In genomic region chr17:30345089-30345433, GRCh38 we compare ENCODE assay signal across 14 cellular contexts. TPM values are rescaled to one million over a fixed set of nuclear protein-coding genes. Genes with fewer than 3 reads are reported as not detected.
DNase-seq lines count a peak whose midpoint lies in the region; ATAC-seq and TF ChIP-seq lines count a peak whose summit lies in the region.
"Had no signal": no experiment of that assay in that cellular context is flagged by ENCODE, and none has a peak within 500 bp of the region (broad histone marks: within the 10 kb centered on the region; RNA-seq: fewer than 3 reads in every experiment).

No MANE protein-coding gene starts in this region.

- intact Hi-C loops in left colon (cut with DNase I, micrococcal nuclease): no loop called here

- no peaks in the 10 kb centered on the region for H3K9me3 ChIP-seq in GM23248 (ENCODE audit: low read depth)
- no peaks in the 10 kb centered on the region for H3K9me3 ChIP-seq in skeletal muscle satellite cell (replicated peaks; ENCODE audit: low read length)

- WGBS in GM23248 (ENCODE audit: low coverage in 1 of 2, low lambda C conversion rate in 2 of 2, missing lambda C conversion rate in 2 of 2), 2 experiments: 96 to 100% methylated on average over 2 of the region's 2 CpGs

- no peak overlapping the region for H2AFZ ChIP-seq in GM23248

- in situ Hi-C loops in GM23248 (cut with MboI): no loop called here

- H3K79me2 ChIP-seq in GM23248 (ENCODE audit: insufficient read depth): no peaks in the 10 kb centered on the region

- H3K27ac ChIP-seq in GM23248 (no peak overlapping the region), VCaP (peak overlapping the region; percentile 98)

- H3F3A ChIP-seq in GM23248 (ENCODE audit: insufficient read depth): 0 out of 2 replicates have a peak, but pooled peaks cover 8% of the 10 kb centered on the region

- no peak for TF ChIP-seq CTCF in VCaP (conservative IDR thresholded peaks at IDR 0.05)

- no peaks in the 10 kb centered on the region for H3K9me2 ChIP-seq in GM23248 (ENCODE audit: insufficient read depth)

- H3K36me3 Mint-ChIP-seq in stimulated activated memory B cell treated with anti-CD40 and anti-IgM and Interleukin-4, amounts not matched to agents 10 μg/mL and 1 μg/mL and 100 μg/mL, for 72 hours: no peaks in the 10 kb centered on the region
- H3K36me3 Mint-ChIP-seq: brain, memory B cell had no signal

- H3K27ac Mint-ChIP-seq in stimulated activated memory B cell treated with anti-CD40 and anti-IgM and Interleukin-4, amounts not matched to agents 10 μg/mL and 1 μg/mL and 100 μg/mL, for 72 hours: no peak overlapping the region
- H3K27ac Mint-ChIP-seq: CD4-positive, alpha-beta T cell; memory B cell had no signal

- H3K27me3 Mint-ChIP-seq in stimulated activated memory B cell treated with anti-CD40 and anti-IgM and Interleukin-4, amounts not matched to agents 10 μg/mL and 1 μg/mL and 100 μg/mL, for 72 hours: no peaks in the 10 kb centered on the region
- H3K27me3 Mint-ChIP-seq: CD4-positive, alpha-beta T cell; memory B cell had no signal

- DNase-seq in GM23248 (no peak), left colon (no peak), DMS 273 treated with DMSO at 0.1 percent for 48 hours (lab: John Stamatoyannopoulos, UW) (no peak), SW 1271 (lab: John Stamatoyannopoulos, UW) (no peak)
- no peak for DNase-seq in stimulated activated CD4-positive, alpha-beta T cell treated with anti-CD3 and anti-CD28 coated beads, Interleukin-4, amount 100 ng/mL, for 24 hours
- DNase-seq: activated effector memory CD4-positive, alpha-beta T cell treated with anti-CD3 and anti-CD28 coated beads, Interleukin-2, amount 50 U/mL, for 16 hours; CD4-positive, alpha-beta T cell; stimulated activated naive CD8-positive, alpha-beta T cell treated with anti-CD3 and anti-CD28 coated beads, Interleukin-15, Interleukin-2, amounts not matched to agents 100 U/mL and 50 U/mL, for 24 hours had no signal

- H3K27me3 ChIP-seq in GM23248 (replicated peaks; ENCODE audit: insufficient read depth) (no peaks in the 10 kb centered on the region), skeletal muscle satellite cell (ENCODE audit: control insufficient read depth, insufficient read depth, low read length) (peaks cover 6% of the 10 kb centered on the region)

- H3K4me1 ChIP-seq in GM23248 (ENCODE audit: insufficient read depth) (peaks cover 11% of the 10 kb centered on the region), skeletal muscle satellite cell (ENCODE audit: control insufficient read depth, insufficient read depth, low read length) (peaks cover 29% of the 10 kb centered on the region)

- ATAC-seq in left colon: peak; percentile 6
- ATAC-seq in stimulated activated memory B cell treated with anti-CD40 and anti-IgM and Interleukin-4, amounts not matched to agents 10 μg/mL and 1 μg/mL and 100 μg/mL, for 72 hours: no peak

- H3K9ac ChIP-seq in GM23248 (no peak overlapping the region), skeletal muscle satellite cell (ENCODE audit: low read depth, low read length) (no peak overlapping the region)

- H4K20me1 ChIP-seq in GM23248 (ENCODE audit: insufficient read depth): no peaks in the 10 kb centered on the region

- no peaks in the 10 kb centered on the region for H3K9me3 Mint-ChIP-seq in stimulated activated memory B cell treated with anti-CD40 and anti-IgM and Interleukin-4, amounts not matched to agents 10 μg/mL and 1 μg/mL and 100 μg/mL, for 72 hours
- H3K9me3 Mint-ChIP-seq: brain; CD4-positive, alpha-beta T cell; memory B cell had no signal

- H3K4me3 Mint-ChIP-seq in stimulated activated memory B cell treated with anti-CD40 and anti-IgM and Interleukin-4, amounts not matched to agents 10 μg/mL and 1 μg/mL and 100 μg/mL, for 72 hours: no peak overlapping the region
- H3K4me3 Mint-ChIP-seq: CD4-positive, alpha-beta T cell; memory B cell had no signal

- H3K4me1 Mint-ChIP-seq in stimulated activated memory B cell treated with anti-CD40 and anti-IgM and Interleukin-4, amounts not matched to agents 10 μg/mL and 1 μg/mL and 100 μg/mL, for 72 hours: peaks cover 4% of the 10 kb centered on the region

- H3K4me2 ChIP-seq in GM23248 (ENCODE audit: unreplicated experiment) (peak overlapping the region; percentile 9), skeletal muscle satellite cell (ENCODE audit: low read length) (peak overlapping the region; percentile 22)

- H3K4me3 ChIP-seq in GM23248 (no peak overlapping the region), skeletal muscle satellite cell (ENCODE audit: low read length) (no peak overlapping the region)

- H3K36me3 ChIP-seq in GM23248 (ENCODE audit: low read depth): no peaks in the 10 kb centered on the region
- H3K36me3 ChIP-seq in skeletal muscle satellite cell (ENCODE audit: insufficient read depth, low read length): no peaks in the 10 kb centered on the region

RNA-seq across cellular contexts. Expression of gene TMIGD1, which starts 11.2 kb away (rescaled TPM):
- total RNA-seq in GM23248 (2014; rRNA removed; shearing (Covaris generic)): not detected in 2 replicates
- polyA plus RNA-seq in GM23248 (2016; fragmentation: Nextera tagmentation; extraction: Ambion mirVana): not detected in 2 replicates
- total RNA-seq in left colon: 100 to 1,000 TPM; 125 to 255 TPM
- total RNA-seq in skeletal muscle satellite cell (2012; rRNA removed): not detected in 2 replicates
- total RNA-seq: CD4-positive, alpha-beta T cell; HT1080 had no signal

RNA-seq across cellular contexts. Expression of gene CPD, which starts 33.7 kb away (rescaled TPM):
- 82.5 and 121 TPM in 2 replicates for total RNA-seq in GM23248 (2014; rRNA removed; shearing (Covaris generic))
- 24.6 and 28.0 TPM in 2 replicates for polyA plus RNA-seq in GM23248 (2016; fragmentation: Nextera tagmentation; extraction: Ambion mirVana)
- total RNA-seq in left colon: 10 to 100 TPM; 79.8 to 90.8 TPM
- total RNA-seq in skeletal muscle satellite cell (2012; rRNA removed): 69.2 and 75.3 TPM in 2 replicates

RNA-seq across cellular contexts. Expression of gene BLMH, which starts 53.3 kb away (rescaled TPM):
- total RNA-seq in GM23248 (2014; rRNA removed; shearing (Covaris generic)): 17.3 and 18.8 TPM in 2 replicates
- polyA plus RNA-seq in GM23248 (2016; fragmentation: Nextera tagmentation; extraction: Ambion mirVana): 22.4 and 22.9 TPM in 2 replicates
- total RNA-seq in left colon: 10 to 100 TPM; 17.7 to 18.8 TPM
- 22.9 and 29.2 TPM in 2 replicates for total RNA-seq in skeletal muscle satellite cell (2012; rRNA removed)

Comparison
In these comparisons a context has a peak if more than half of its experiments do, and no peak if none do; other contexts are left out.
1. RNA of gene TMIGD1, which starts 11.2 kb away (total RNA-seq): 125 to 255 TPM in left colon; not detected in GM23248; every median in the first group is over 100 times any median in the second.